8 cellular contexts compared by ENCODE assay signal in genomic region chr13:78022164-78022877, GRCh38.
DNase-seq lines count a peak whose midpoint lies in the region; ATAC-seq lines count a peak whose summit lies in the region.

No MANE protein-coding gene starts in this region.

- H4K8ac ChIP-seq in neuronal stem cell (ENCODE audit: low read depth, low read length), result no peak overlapping the region

- H3K27me3 ChIP-seq in neuronal stem cell (ENCODE audit: control insufficient read depth in 3 of 3, insufficient read depth in 3 of 3, low read depth in 1 of 3, low read length in 3 of 3), result peaks cover 0 to 47% (median 0%) of the 10 kb centered on the region in 3 experiments

- no peak overlapping the region for H2BK5ac ChIP-seq in neuronal stem cell (ENCODE audit: low read length)

- no peak overlapping the region for H3K4ac ChIP-seq in neuronal stem cell (ENCODE audit: low read length)

- H2BK15ac ChIP-seq in neuronal stem cell (ENCODE audit: low read length), result no peak overlapping the region

- H3K79me1 ChIP-seq in neuronal stem cell (ENCODE audit: low read depth, low read length), result no peaks in the 10 kb centered on the region

- peaks cover 0 to 23% of the 10 kb centered on the region in 2 donors for H3K9me3 ChIP-seq in neuronal stem cell (replicated peaks in 1 of 2; ENCODE audit: control insufficient read depth in 2 of 2, insufficient read depth in 1 of 2, low read depth in 1 of 2, low read length in 2 of 2)

- no peak overlapping the region for H2AK5ac ChIP-seq in neuronal stem cell (ENCODE audit: low read depth, low read length)

- H2BK12ac ChIP-seq in neuronal stem cell (ENCODE audit: low read length), result no peak overlapping the region

- H3K23ac ChIP-seq in neuronal stem cell (ENCODE audit: low read depth, low read length, poor library complexity), result no peak overlapping the region

- no peak overlapping the region for H3K27ac ChIP-seq in neuronal stem cell (replicated peaks; ENCODE audit: low read length)

- H2AFZ ChIP-seq in neuronal stem cell (ENCODE audit: low read length), result peak overlapping the region; percentile 33

- DNase-seq in COLO829 (ENCODE audit: low spot score), result peak; percentile 28
- DNase-seq in T-helper 1 cell, result peak in 3 of 5 donors; percentile 1 to 86 (median 14)
- peak; percentile 32 for DNase-seq in central memory CD4-positive, alpha-beta T cell
- no peak for DNase-seq in neuronal stem cell (ENCODE audit: low spot score)
- no peak for DNase-seq in NCI-H446 treated with DMSO at 0.1 percent for 48 hours (lab: John Stamatoyannopoulos, UW)
- no peak for DNase-seq in effector CD4-positive, alpha-beta T cell

- no peak overlapping the region for H3K18ac ChIP-seq in neuronal stem cell (ENCODE audit: low read length)

- WGBS in neuronal stem cell (ENCODE audit: extremely low coverage in 2 of 2, insufficient read length in 2 of 2, insufficient replicate concordance in 1 of 2), 2 donors, result no CpG with 5 or more reads among the region's 2 CpGs

- no peak overlapping the region for H3K14ac ChIP-seq in neuronal stem cell (ENCODE audit: low read length)

- H3K4me3 ChIP-seq in neuronal stem cell (ENCODE audit: low read length in 2 of 2), result no peak overlapping the region

- no peak overlapping the region for H3K4me2 ChIP-seq in neuronal stem cell (ENCODE audit: insufficient read depth, low read length, poor library complexity, severe bottlenecking)

- H3K4me1 ChIP-seq in neuronal stem cell (ENCODE audit: control insufficient read depth in 2 of 2, insufficient read depth in 1 of 2, low read depth in 1 of 2, low read length in 2 of 2), result peaks cover 3 to 12% of the 10 kb centered on the region in 2 donors

- no peak overlapping the region for H3K9ac ChIP-seq in neuronal stem cell (ENCODE audit: low read depth, low read length, poor library complexity)

- H4K91ac ChIP-seq in neuronal stem cell (ENCODE audit: low read depth, low read length, poor library complexity), result no peak overlapping the region

- ATAC-seq in GM19468 (IDR thresholded peaks at IDR 0.05; ENCODE audit: extremely low read depth, unreplicated experiment), result peak; percentile 100
- peak; percentile 100 for ATAC-seq in HG03460 (IDR thresholded peaks at IDR 0.05; ENCODE audit: unreplicated experiment)

- no peaks in the 10 kb centered on the region for H3K36me3 ChIP-seq in neuronal stem cell (replicated peaks in 1 of 2; ENCODE audit: control insufficient read depth in 2 of 2, insufficient read depth in 2 of 2, low read length in 2 of 2)

- no peak overlapping the region for H2BK120ac ChIP-seq in neuronal stem cell (ENCODE audit: low read depth, low read length)

Comparison
In these comparisons a context has a peak if more than half of its experiments do, and no peak if none do; other contexts are left out.
1. DNase-seq: peak in COLO829 (single experiment), T-helper 1 cell (3 of 5) and central memory CD4-positive, alpha-beta T cell (single experiment); none in neuronal stem cell (single experiment), NCI-H446 treated with DMSO at 0.1 percent for 48 hours (single experiment) and effector CD4-positive, alpha-beta T cell (single experiment).